8 cellular contexts compared by ENCODE assay signal in genomic region chr17:80861892-80862291, GRCh38.
DNase-seq lines count a peak whose midpoint lies in the region; ATAC-seq, FAIRE-seq and TF ChIP-seq lines count a peak whose summit lies in the region.

No MANE protein-coding gene starts in this region.

- POLR2A ChIA-PET in A549 (lab: Yijun Ruan, JAX), result no interaction called here

- H3K27ac ChIP-seq in A549, result no peak overlapping the region

- CTCF ChIA-PET in A549 (lab: Yijun Ruan, JAX), result interaction anchor here (0.6 to 4.1 kb wide), 8 partner anchors 11 to 408 kb away, joined by 3 to 23 read pairs (median 3); no protein-coding TSS in a partner anchor

- TF ChIP-seq EP300 in A549 (IDR thresholded peaks at IDR 0.05), result no peak

- WGBS in A549 (ENCODE audit: missing lambda C conversion rate), result 65% methylated on average over 8 of the region's 8 CpGs

- FAIRE-seq in A549 (lab: Jason Lieb, UNC), result peak; percentile 23
- FAIRE-seq in H54 (lab: Jason Lieb, UNC), result no peak

- DNase-seq in A549 (ENCODE audit: low read depth in 1 of 2, low spot score in 1 of 2) (peak; percentile 55 to 58), LNCaP clone FGC (ENCODE audit: low read depth) (no peak), activated T-cell treated with anti-CD3 and anti-CD28 coated beads for 1 hour (ENCODE audit: low read depth) (peak; percentile 45), fibroblast of gingiva (ENCODE audit: low read depth) (peak; percentile 21), NCI-H128 (lab: John Stamatoyannopoulos, UW; ENCODE audit: unreplicated experiment) (no peak), H54 (ENCODE audit: insufficient read length, low spot score) (no peak)
- DNase-seq in stimulated activated CD4-positive, alpha-beta T cell treated with anti-CD3 and anti-CD28 coated beads, Interleukin-15, amount 100 ng/mL, for 1 hour (ENCODE audit: low read depth in 1 of 2, low spot score in 1 of 2), result peak; percentile 23 to 47

- peaks cover 21% of the 10 kb centered on the region for H3K4me1 ChIP-seq in A549

- H3K4me2 ChIP-seq in A549, result no peak overlapping the region

- TF ChIP-seq CTCF in A549 (IDR thresholded peaks at IDR 0.05) (peak; percentile 41), LNCaP clone FGC (IDR thresholded peaks at IDR 0.05; ENCODE audit: control insufficient read depth, extremely low read depth, insufficient read depth) (peak; percentile 74)

- TF ChIP-seq RAD21 in A549 (conservative IDR thresholded peaks at IDR 0.05 in 1 of 2, IDR thresholded peaks at IDR 0.05 in 1 of 2), result peak; percentile 41 to 62; a peak in 3 of 5 replicates

- no peak for TF ChIP-seq POLR2A in A549 (IDR thresholded peaks at IDR 0.05; ENCODE audit: low read length)
- TF ChIP-seq POLR2A in H54 (IDR thresholded peaks at IDR 0.05; ENCODE audit: low read depth, low read length), result no peak

- ATAC-seq in A549 (peak; percentile 72 to 73; a peak in 5 of 6 replicates), HG03520 (IDR thresholded peaks at IDR 0.05; ENCODE audit: unreplicated experiment) (no peak)

- no peaks in the 10 kb centered on the region for H3K9me3 ChIP-seq in A549

- H3K4me3 ChIP-seq in A549, result no peak overlapping the region
- H3K4me3 ChIP-seq in LNCaP clone FGC (ENCODE audit: low read depth, low read length), result no peak overlapping the region

TF ChIP-seq in A549, 52 proteins besides CTCF, POLR2A, EP300 and RAD21:
- TF ChIP-seq SMC3 (IDR thresholded peaks at IDR 0.05) (peak; percentile 28; the same call in 2 of the 3 replicates), BHLHE40 (IDR thresholded peaks at IDR 0.05; ENCODE audit: low read depth, low read length) (no peak), MAX (IDR thresholded peaks at IDR 0.05) (peak; percentile 41)
TF ChIP-seq in A549: peak in this region for 2.

Comparison
In these comparisons a context has a peak if more than half of its experiments do, and no peak if none do; other contexts are left out.
1. DNase-seq: peak in A549 (2 of 2), activated T-cell treated with anti-CD3 and anti-CD28 coated beads for 1 hour (single experiment), fibroblast of gingiva (single experiment) and stimulated activated CD4-positive, alpha-beta T cell treated with anti-CD3 and anti-CD28 coated beads, Interleukin-15, amount 100 ng/mL, for 1 hour (2 of 2); none in LNCaP clone FGC (single experiment), NCI-H128 (single experiment) and H54 (single experiment).